Comparison of ENCODE assay signal across 8 cellular contexts in the genomic region with DNA sequence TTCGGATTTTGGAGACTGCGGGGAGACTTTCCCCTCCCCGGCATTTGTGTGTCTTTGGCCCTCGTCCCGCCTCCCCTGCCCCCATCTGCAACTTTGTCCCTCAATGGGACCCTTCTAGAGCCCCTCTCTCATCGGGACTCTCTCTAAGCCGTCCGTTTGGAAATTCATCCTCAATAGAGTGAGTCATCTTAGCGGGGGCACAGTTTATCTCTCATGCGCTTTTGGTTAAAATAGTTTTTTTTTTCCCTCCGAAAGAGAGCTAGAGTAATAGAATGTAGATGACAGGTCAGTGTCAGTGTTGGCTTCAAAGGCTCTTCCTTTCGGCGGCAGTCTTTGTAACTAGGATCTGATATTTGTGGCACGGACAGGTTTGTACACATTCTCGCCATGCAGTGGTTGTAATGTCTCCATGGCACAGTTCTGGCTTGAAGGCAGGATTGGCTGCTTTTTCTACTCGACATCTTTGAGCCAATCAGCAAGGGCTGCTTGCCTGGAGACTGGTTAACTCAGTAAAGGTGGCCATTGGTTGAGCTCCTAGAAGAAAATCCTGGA. TPM values are rescaled to one million over a fixed set of nuclear protein-coding genes. Genes with fewer than 3 reads are reported as not detected.
DNase-seq lines count a peak whose midpoint lies in the region; FAIRE-seq and TF ChIP-seq lines count a peak whose summit lies in the region.

No MANE protein-coding gene starts in this region.

- no peak overlapping the region for H3K23ac ChIP-seq in H9 (ENCODE audit: insufficient read length, low read depth, low read length)

- no peak overlapping the region for H2BK12ac ChIP-seq in H9 (ENCODE audit: insufficient read length, low read depth, low read length)

- H3K9me3 Mint-ChIP-seq in H9: no peaks in the 10 kb centered on the region; a peak in 1 of 5 replicates

- H3K4ac ChIP-seq in H9 (ENCODE audit: low read depth, low read length): no peak overlapping the region

- H4K8ac ChIP-seq in H9 (replicated peaks; ENCODE audit: insufficient read length, low read depth, low read length): no peak overlapping the region

- DNase-seq in H9 (peak; percentile 83), M059J (ENCODE audit: low read depth) (peak; percentile 96), SHP77 (lab: John Stamatoyannopoulos, UW) (peak; percentile 74 to 78), foreskin melanocyte (peak; percentile 91), suprapubic skin (ENCODE audit: low spot score in 2 of 2) (peak; percentile 86 to 88)
- DNase-seq in activated naive CD4-positive, alpha-beta T cell treated with Interleukin-2 at 50 U/mL for 16 hours: peak; percentile 66

- H2BK5ac ChIP-seq in H9 (ENCODE audit: insufficient read length, low read length): no peak overlapping the region

- H4K91ac ChIP-seq in H9 (ENCODE audit: insufficient read length, low read depth, low read length): no peak overlapping the region

- H3K27ac ChIP-seq in H9 (ENCODE audit: insufficient read length, low read depth, low read length) (no peak overlapping the region), suprapubic skin (peak overlapping the region; percentile 99)

- no peaks in the 10 kb centered on the region for H4K20me1 ChIP-seq in H9 (ENCODE audit: control insufficient read depth, insufficient read depth, insufficient read length)

- H3K79me1 ChIP-seq in H9 (ENCODE audit: insufficient read depth, low read depth, low read length, poor library complexity, severe bottlenecking): peaks cover 2% of the 10 kb centered on the region

- TF ChIP-seq CTCF in H9 (conservative IDR thresholded peaks at IDR 0.05) (no peak), suprapubic skin (IDR thresholded peaks at IDR 0.05) (no peak)

- peak overlapping the region; percentile 83 to 89 for H3K4me3 Mint-ChIP-seq in H9

- peak in 1 of 2 donors; percentile 26 for TF ChIP-seq POLR2A in suprapubic skin (IDR thresholded peaks at IDR 0.05)

- peak overlapping the region; percentile 87 for H3K4me2 ChIP-seq in H9 (ENCODE audit: insufficient read depth, insufficient read length, low read length)

- no peak overlapping the region for H2BK15ac ChIP-seq in H9 (ENCODE audit: low read depth, low read length)

- peaks cover 17% of the 10 kb centered on the region for H3K23me2 ChIP-seq in H9 (ENCODE audit: insufficient read length, low read depth, low read length, poor library complexity, severe bottlenecking)

- no peak overlapping the region for H4K5ac ChIP-seq in H9 (ENCODE audit: insufficient read length, low read depth, low read length)

- no peaks in the 10 kb centered on the region for H3K27me3 Mint-ChIP-seq in H9 (ENCODE audit: low read depth)

- peak overlapping the region; percentile 91 for H3K4me3 ChIP-seq in neuron (ENCODE audit: low read length)
- H3K4me3 ChIP-seq in suprapubic skin: peak overlapping the region; percentile 81

- no peak overlapping the region for H2BK20ac ChIP-seq in H9 (ENCODE audit: low read depth, low read length, poor library complexity, severe bottlenecking)

- peaks cover 27 to 38% of the 10 kb centered on the region in 2 experiments for H3K4me1 Mint-ChIP-seq in H9

- WGBS in H9 (ENCODE audit: extremely low coverage, insufficient read length, low lambda C conversion rate): no CpG with 5 or more reads among the region's 16 CpGs
- WGBS in suprapubic skin: 0% methylated on average over 16 of the region's 16 CpGs

- peak overlapping the region; percentile 97 for H3K27ac Mint-ChIP-seq in H9

- peaks cover 8 to 21% (median 17%) of the 10 kb centered on the region in 3 experiments; a peak in 6 of 7 replicates for H3K36me3 Mint-ChIP-seq in H9 (ENCODE audit: insufficient read depth in 1 of 3, low read depth in 3 of 3)

- H3K36me3 ChIP-seq in neuron (ENCODE audit: insufficient read depth, low read length) (peaks cover 21% of the 10 kb centered on the region), suprapubic skin (no peaks in the 10 kb centered on the region)

- no peak overlapping the region for H3K18ac ChIP-seq in H9 (ENCODE audit: insufficient read length, low read depth, low read length)

- no peak overlapping the region for H3T11ph ChIP-seq in H9 (ENCODE audit: low read length)

- no peak for TF ChIP-seq EP300 in suprapubic skin (IDR thresholded peaks at IDR 0.05)

- H2AFZ ChIP-seq in H9 (ENCODE audit: low read length) (no peak overlapping the region), neuron (ENCODE audit: low read depth, low read length) (peak overlapping the region; percentile 59)

- no peak overlapping the region for H3K56ac ChIP-seq in H9 (ENCODE audit: insufficient read length, low read depth, low read length)

- H2AK5ac ChIP-seq in H9 (ENCODE audit: insufficient read length, low read length): no peak overlapping the region

- no peaks in the 10 kb centered on the region for H3K4me1 ChIP-seq in H9 (ENCODE audit: insufficient read depth, low read length)
- H3K4me1 ChIP-seq in neuron (ENCODE audit: insufficient read depth, low read length): peaks cover 21% of the 10 kb centered on the region
- peaks cover 28% of the 10 kb centered on the region for H3K4me1 ChIP-seq in suprapubic skin

- peak overlapping the region; percentile 71 for H3K9ac ChIP-seq in H9 (ENCODE audit: extremely low read depth, insufficient read length, low read length)

- H3K9me3 ChIP-seq in H9 (ENCODE audit: control insufficient read depth, low read depth, low read length) (no peaks in the 10 kb centered on the region), neuron (ENCODE audit: low read length) (no peaks in the 10 kb centered on the region), suprapubic skin (no peaks in the 10 kb centered on the region)

- H3K14ac ChIP-seq in H9 (ENCODE audit: insufficient read depth, low read length): no peak overlapping the region

- no peak overlapping the region for H2BK120ac ChIP-seq in H9 (ENCODE audit: low read depth, low read length, poor library complexity, severe bottlenecking)

- FAIRE-seq in G401.6 (lab: Jason Lieb, UNC): peak; percentile 98

- peaks cover 7% of the 10 kb centered on the region; the same call in 1 of the 2 replicates for H3K79me2 ChIP-seq in H9 (ENCODE audit: insufficient read depth, low read length)

- no peaks in the 10 kb centered on the region for H3K27me3 ChIP-seq in H9 (ENCODE audit: insufficient read depth, low read length)
- no peaks in the 10 kb centered on the region for H3K27me3 ChIP-seq in neuron (ENCODE audit: insufficient read depth, low read length)
- H3K27me3 ChIP-seq in suprapubic skin: no peaks in the 10 kb centered on the region

RNA-seq across cellular contexts. Expression of a gene that starts 1.0 kb away (rescaled TPM):
- 35.0 and 36.4 TPM in 2 replicates for total RNA-seq in H9 (2021)
- 1.1 and 2.3 TPM in 2 replicates for total RNA-seq in M059J (2014; rRNA removed; shearing (Covaris generic))
- 10 to 100 TPM in 2 of 4 donors, 1 to 10 TPM in 2; 7.8 to 23.7 (median 10.3) TPM for total RNA-seq in suprapubic skin
